Comparison of ENCODE assay signal across 8 cellular contexts in the genomic region with DNA sequence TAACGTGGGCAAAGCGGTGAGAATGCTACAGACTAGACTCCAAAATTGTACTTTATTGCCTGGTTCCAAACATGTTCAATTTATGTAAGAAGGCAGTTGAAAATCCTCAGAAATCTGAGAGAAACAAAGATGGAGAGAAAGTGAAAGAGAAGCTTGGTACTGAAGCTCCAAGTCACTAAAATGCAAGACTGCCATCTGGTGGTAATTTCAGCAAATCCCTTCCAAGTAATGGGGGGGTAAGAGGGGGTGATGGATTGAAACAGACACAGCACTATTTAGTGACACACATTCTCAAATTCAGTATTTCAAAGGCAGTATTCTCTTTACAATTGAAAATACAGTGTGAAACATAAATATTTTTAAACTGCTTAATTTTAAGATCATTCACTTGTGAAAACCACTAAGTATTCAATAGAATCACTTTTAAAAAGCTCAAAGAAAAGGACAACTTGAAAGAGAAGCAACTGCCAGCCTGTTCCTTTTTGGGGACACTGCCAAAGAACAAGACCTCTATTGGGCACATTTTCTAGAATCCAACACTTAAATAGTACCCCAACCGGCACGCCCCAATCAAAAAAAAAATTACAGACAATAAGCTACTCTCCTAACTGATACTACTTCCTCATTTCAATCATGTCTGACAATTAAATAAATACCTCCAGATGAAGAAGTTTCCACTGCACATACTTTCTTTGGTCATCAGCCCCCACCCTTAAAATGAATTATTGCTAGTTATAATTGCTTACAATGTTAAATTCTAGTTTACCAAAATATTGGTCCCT.
DNase-seq lines count a peak whose midpoint lies in the region; ATAC-seq, FAIRE-seq and TF ChIP-seq lines count a peak whose summit lies in the region.

No MANE protein-coding gene starts in this region.

- H3K4me3 ChIP-seq in duodenal mucosa (ENCODE audit: low read depth in 1 of 2, low read length in 2 of 2), result peak overlapping the region; percentile 25 to 41
- H3K4me3 ChIP-seq in lung, result no peak overlapping the region
- peak overlapping the region in 1 of 4 donors; percentile 36 for H3K4me3 ChIP-seq in tibial nerve

- no peak for TF ChIP-seq POLR2A in GM12892 (IDR thresholded peaks at IDR 0.05; ENCODE audit: low read depth, low read length)
- no peak for TF ChIP-seq POLR2A in tibial nerve (IDR thresholded peaks at IDR 0.05)

- TF ChIP-seq CTCF in lung (IDR thresholded peaks at IDR 0.05; ENCODE audit: control extremely low read depth, extremely low read depth) (peak; percentile 66), tibial nerve (IDR thresholded peaks at IDR 0.05) (peak; percentile 64 to 85 (median 75))

- WGBS in lung, 2 donors, result 57 to 60% methylated on average over 4 of the region's 4 CpGs
- WGBS in tibial nerve, 2 donors, result 33 to 49% methylated on average over 4 of the region's 4 CpGs

- H3K9me3 ChIP-seq in duodenal mucosa (ENCODE audit: control insufficient read depth in 1 of 2, low read length in 2 of 2) (no peaks in the 10 kb centered on the region), lung (ENCODE audit: control insufficient read depth in 2 of 2, insufficient read depth in 1 of 2, low read length in 1 of 2) (no peaks in the 10 kb centered on the region), tibial nerve (no peaks in the 10 kb centered on the region)

- H3K4me1 ChIP-seq in duodenal mucosa (ENCODE audit: control insufficient read depth in 1 of 2, insufficient read depth in 2 of 2, low read length in 2 of 2) (no peaks in the 10 kb centered on the region), lung (ENCODE audit: control insufficient read depth in 2 of 2, insufficient read depth in 2 of 2, low read length in 2 of 2) (no peaks in the 10 kb centered on the region), tibial nerve (peaks cover 0 to 15% (median 0%) of the 10 kb centered on the region in 4 donors)

- peak overlapping the region; percentile 35 for H3K4me3 Mint-ChIP-seq in T-helper 2 cell treated with Interferon-gamma antibody and Interleukin-4, amounts not matched to agents 5 μg/mL and 100 μg/mL, for 36 hours

- peak; percentile 60 to 67 for DNase-seq in AML-193 (lab: John Stamatoyannopoulos, UW)
- peak; percentile 22 for DNase-seq in GM12892 (ENCODE audit: insufficient read length)
- DNase-seq in NCI-H1105 (lab: John Stamatoyannopoulos, UW), result peak; percentile 33
- DNase-seq in T-helper 2 cell treated with Interferon-gamma antibody and Interleukin-4, amounts not matched to agents 5 μg/mL and 100 μg/mL, for 36 hours (ENCODE audit: low spot score), result no peak
- no peak for DNase-seq in lung (ENCODE audit: low spot score)
- DNase-seq in tibial nerve (ENCODE audit: low spot score in 2 of 2), result peak in 1 of 2 donors; percentile 66

- ATAC-seq in HG02798 (IDR thresholded peaks at IDR 0.05; ENCODE audit: poor library complexity, unreplicated experiment), result peak; percentile 98
- ATAC-seq in lung (ENCODE audit: insufficient read depth, low FRiP score), result peak; percentile 82

- H3K27me3 Mint-ChIP-seq in T-helper 2 cell treated with Interferon-gamma antibody and Interleukin-4, amounts not matched to agents 5 μg/mL and 100 μg/mL, for 36 hours (ENCODE audit: low read depth), result no peaks in the 10 kb centered on the region

- FAIRE-seq in GM12892 (lab: Jason Lieb, UNC), result peak; percentile 91

- H3K27ac ChIP-seq in duodenal mucosa (ENCODE audit: low read depth, low read length) (no peak overlapping the region), lung (ENCODE audit: low read depth in 1 of 2, low read length in 1 of 2) (no peak overlapping the region), tibial nerve (peak overlapping the region in 3 of 4 donors; percentile 63 to 73 (median 72))

- H3K27me3 ChIP-seq in duodenal mucosa (ENCODE audit: control insufficient read depth in 1 of 2, insufficient read depth in 2 of 2, low read length in 2 of 2) (no peaks in the 10 kb centered on the region), lung (ENCODE audit: control insufficient read depth, insufficient read depth) (no peaks in the 10 kb centered on the region), tibial nerve (no peaks in the 10 kb centered on the region)

- peaks cover 2% of the 10 kb centered on the region for H3K36me3 Mint-ChIP-seq in T-helper 2 cell treated with Interferon-gamma antibody and Interleukin-4, amounts not matched to agents 5 μg/mL and 100 μg/mL, for 36 hours (ENCODE audit: low read depth)

- H3K9me3 Mint-ChIP-seq in T-helper 2 cell treated with Interferon-gamma antibody and Interleukin-4, amounts not matched to agents 5 μg/mL and 100 μg/mL, for 36 hours, result no peaks in the 10 kb centered on the region

- peak overlapping the region; percentile 56 for H3K27ac Mint-ChIP-seq in T-helper 2 cell treated with Interferon-gamma antibody and Interleukin-4, amounts not matched to agents 5 μg/mL and 100 μg/mL, for 36 hours

- H3K36me3 ChIP-seq in duodenal mucosa (ENCODE audit: control insufficient read depth in 1 of 2, insufficient read depth in 2 of 2, low read length in 2 of 2), result no peaks in the 10 kb centered on the region
- H3K36me3 ChIP-seq in lung (ENCODE audit: control insufficient read depth in 2 of 2, insufficient read depth in 2 of 2, low read length in 2 of 2), result no peaks in the 10 kb centered on the region
- no peaks in the 10 kb centered on the region for H3K36me3 ChIP-seq in tibial nerve

- no peak for TF ChIP-seq EP300 in tibial nerve (IDR thresholded peaks at IDR 0.05)

- H3K9ac ChIP-seq in duodenal mucosa (ENCODE audit: low read depth in 1 of 2, low read length in 2 of 2), result no peak overlapping the region

- peaks cover 6% of the 10 kb centered on the region for H3K4me1 Mint-ChIP-seq in T-helper 2 cell treated with Interferon-gamma antibody and Interleukin-4, amounts not matched to agents 5 μg/mL and 100 μg/mL, for 36 hours (ENCODE audit: low read depth)

Comparison
In these comparisons a context has a peak if more than half of its experiments do, and no peak if none do; other contexts are left out.
1. DNase-seq: peak in AML-193 (2 of 2), GM12892 (single experiment) and NCI-H1105 (single experiment); none in T-helper 2 cell treated with Interferon-gamma antibody and Interleukin-4, amounts not matched to agents 5 μg/mL and 100 μg/mL, for 36 hours (single experiment) and lung (single experiment).
2. H3K27ac ChIP-seq: peak in tibial nerve (3 of 4); none in duodenal mucosa (single experiment) and lung (0 of 2).